Comparison of ENCODE assay signal across 21 cellular contexts in the genomic region with DNA sequence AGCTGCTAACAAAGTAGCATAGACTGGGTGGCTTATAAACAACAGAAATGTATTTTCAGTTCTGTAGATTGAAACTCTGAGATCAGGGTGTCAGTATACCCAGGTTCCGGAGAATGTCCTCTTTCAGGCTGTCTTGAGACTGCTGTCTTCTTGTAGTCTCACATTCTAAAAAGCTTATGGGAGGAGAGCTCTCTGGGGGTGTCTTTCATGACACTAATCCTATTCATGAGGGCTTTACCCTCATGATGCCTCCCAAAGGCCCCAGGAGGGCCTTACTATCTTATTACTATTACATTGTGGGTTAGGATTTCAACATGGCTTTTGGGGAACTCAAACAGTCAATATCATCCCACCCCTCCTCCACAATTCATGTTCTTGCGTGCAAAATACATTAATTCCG.
"Had no signal": no experiment of that assay in that cellular context is flagged by ENCODE, and none has a peak within 500 bp of the region (broad histone marks: within the 10 kb centered on the region; RNA-seq: fewer than 3 reads in every experiment).

No MANE protein-coding gene starts in this region.

- H3K4me1 Mint-ChIP-seq: stimulated activated memory B cell treated with anti-CD40 and anti-IgM and Interleukin-4, amounts not matched to agents 10 μg/mL and 1 μg/mL and 100 μg/mL, for 72 hours had no signal

- H3K27ac Mint-ChIP-seq: stimulated activated memory B cell treated with anti-CD40 and anti-IgM and Interleukin-4, amounts not matched to agents 10 μg/mL and 1 μg/mL and 100 μg/mL, for 72 hours; stimulated activated naive CD8-positive, alpha-beta T cell treated with anti-CD3 and anti-CD28 coated beads, Interleukin-15, Interleukin-2, amounts not matched to agents 100 ng/mL and 50 ng/mL, for 24 hours had no signal

- H3K36me3 ChIP-seq: colonic mucosa, gastrocnemius medialis, heart right ventricle, upper lobe of left lung, uterus had no signal

- ATAC-seq: esophagus mucosa; gastrocnemius medialis; heart right ventricle; naive thymus-derived CD8-positive, alpha-beta T cell; sciatic nerve; stimulated activated memory B cell treated with anti-CD40 and anti-IgM and Interleukin-4, amounts not matched to agents 10 μg/mL and 1 μg/mL and 100 μg/mL, for 72 hours had no signal

- H3K27me3 Mint-ChIP-seq: naive thymus-derived CD8-positive, alpha-beta T cell; stimulated activated memory B cell treated with anti-CD40 and anti-IgM and Interleukin-4, amounts not matched to agents 10 μg/mL and 1 μg/mL and 100 μg/mL, for 72 hours; stimulated activated naive CD8-positive, alpha-beta T cell treated with anti-CD3 and anti-CD28 coated beads, Interleukin-15, Interleukin-2, amounts not matched to agents 100 ng/mL and 50 ng/mL, for 24 hours had no signal

- H3K4me3 Mint-ChIP-seq: stimulated activated memory B cell treated with anti-CD40 and anti-IgM and Interleukin-4, amounts not matched to agents 10 μg/mL and 1 μg/mL and 100 μg/mL, for 72 hours; stimulated activated naive CD8-positive, alpha-beta T cell treated with anti-CD3 and anti-CD28 coated beads, Interleukin-15, Interleukin-2, amounts not matched to agents 100 ng/mL and 50 ng/mL, for 24 hours had no signal

- H3K27me3 ChIP-seq: colonic mucosa, gastrocnemius medialis, heart right ventricle, spleen, tibial artery, upper lobe of left lung, uterus had no signal

- H3K27ac ChIP-seq: colonic mucosa, gastrocnemius medialis, heart right ventricle, spleen, tibial artery, upper lobe of left lung, uterus had no signal

- DNase-seq: colonic mucosa; dermis blood vessel endothelial cell; effector CD4-positive, alpha-beta T cell; gastrocnemius medialis; heart right ventricle; hypothalamus; kidney glomerular epithelial cell; mesendoderm; naive thymus-derived CD8-positive, alpha-beta T cell; occipital lobe; spleen; stimulated activated CD4-positive, alpha-beta T cell treated with anti-CD3 and anti-CD28 coated beads, Interleukin-15, amount 100 ng/mL, for 24 hours; stimulated activated CD4-positive, alpha-beta T cell treated with anti-CD3 and anti-CD28 coated beads, Interleukin-1b, Interleukin-23, amount 100 ng/mL, for 48 hours; stimulated activated CD4-positive, alpha-beta T cell treated with anti-CD3 and anti-CD28 coated beads, Interleukin-4, amount 100 ng/mL, for 24 hours; tibial artery; upper lobe of left lung; uterus had no signal

- H3K4me3 ChIP-seq: colonic mucosa, gastrocnemius medialis, heart right ventricle, spleen, tibial artery, upper lobe of left lung, uterus had no signal

- H3K4me1 ChIP-seq: colonic mucosa had no signal

- H3K9me3 ChIP-seq: colonic mucosa, gastrocnemius medialis, uterus had no signal
